Comparison of ENCODE assay signal across 8 cellular contexts in genomic region chr12:38906482-38907170, GRCh38. TPM values are rescaled to one million over a fixed set of nuclear protein-coding genes. Genes with fewer than 3 reads are reported as not detected.
DNase-seq lines count a peak whose midpoint lies in the region; ATAC-seq and TF ChIP-seq lines count a peak whose summit lies in the region.

No MANE protein-coding gene starts in this region.

- peak overlapping the region; percentile 94 for H3K4me3 Mint-ChIP-seq in endothelial cell (ENCODE audit: unreplicated experiment)
- peak overlapping the region; percentile 93 for H3K4me3 Mint-ChIP-seq in mesothelial cell of epicardium

- DNase-seq in AG09309 (ENCODE audit: low read depth) (peak; percentile 48), NCI-H774 (lab: John Stamatoyannopoulos, UW) (peak; percentile 87), endothelial cell (ENCODE audit: low spot score) (peak; percentile 95), mesothelial cell of epicardium (ENCODE audit: low spot score in 2 of 2, unreplicated experiment in 2 of 2) (peak; percentile 71 to 91)
- DNase-seq in activated CD8-positive, alpha-beta memory T cell treated with anti-CD3 and anti-CD28 coated beads for 48 hours (ENCODE audit: low read depth in 2 of 3, low spot score in 2 of 3) = peak in 2 of 3 experiments; percentile 30 to 36
- peak; percentile 34 for DNase-seq in stimulated activated CD8-positive, alpha-beta memory T cell treated with anti-CD3 and anti-CD28 coated beads, Interleukin-15, amount 100 ng/mL, for 1 hour (ENCODE audit: low read depth)

- H3K36me3 Mint-ChIP-seq in endothelial cell (ENCODE audit: low read depth, unreplicated experiment) = peaks cover 9% of the 10 kb centered on the region
- H3K36me3 Mint-ChIP-seq in mesothelial cell of epicardium = no peaks in the 10 kb centered on the region

- peak; percentile 98 for TF ChIP-seq CTCF in AG09309 (IDR thresholded peaks at IDR 0.05; ENCODE audit: control insufficient read depth, insufficient read depth, low read depth, low read length, missing control alignments)
- peak; percentile 77 for TF ChIP-seq CTCF in endothelial cell (IDR thresholded peaks at IDR 0.05; ENCODE audit: unreplicated experiment)
- TF ChIP-seq CTCF in mesothelial cell of epicardium (IDR thresholded peaks at IDR 0.05; ENCODE audit: unreplicated experiment) = peak; percentile 69

- H3K27me3 Mint-ChIP-seq in endothelial cell (ENCODE audit: unreplicated experiment) (peaks cover 14% of the 10 kb centered on the region), mesothelial cell of epicardium (ENCODE audit: low read depth) (no peaks in the 10 kb centered on the region)

- H3K4me1 Mint-ChIP-seq in endothelial cell (ENCODE audit: unreplicated experiment) (peaks cover 22% of the 10 kb centered on the region), mesothelial cell of epicardium (peaks cover 31% of the 10 kb centered on the region)

- peak overlapping the region; percentile 94 for H3K27ac Mint-ChIP-seq in endothelial cell (ENCODE audit: unreplicated experiment)
- peak overlapping the region; percentile 82 for H3K27ac Mint-ChIP-seq in mesothelial cell of epicardium

- ATAC-seq in GM18867 (IDR thresholded peaks at IDR 0.05; ENCODE audit: unreplicated experiment) (peak; percentile 59), HG03066 (IDR thresholded peaks at IDR 0.05; ENCODE audit: low read depth, unreplicated experiment) (peak; percentile 50)

- H3K4me3 ChIP-seq in AG09309 (ENCODE audit: control insufficient read depth, low read depth, low read length) = peak overlapping the region; percentile 70

- H3K9me3 Mint-ChIP-seq in endothelial cell (ENCODE audit: unreplicated experiment) (peaks cover 3% of the 10 kb centered on the region), mesothelial cell of epicardium (no peaks in the 10 kb centered on the region)

RNA-seq across cellular contexts. Expression of gene CPNE8, which starts 1.2 kb away (rescaled TPM):
- total RNA-seq in endothelial cell (ENCODE audit: unreplicated experiment) (10.8 TPM), mesothelial cell of epicardium (5.6 to 8.8 TPM (median 8.1 TPM) in 3 replicates)

Comparison
In these comparisons a context has a peak if more than half of its experiments do, and no peak if none do; other contexts are left out.
1. Peak in every context shown above with its lines: DNase-seq, ATAC-seq and H3K4me3 ChIP-seq.
2. DNase-seq: peak in every context shown above with its lines; median percentile 95 in endothelial cell; 87 in NCI-H774; 81 in mesothelial cell of epicardium; 48 in AG09309; 34 in stimulated activated CD8-positive, alpha-beta memory T cell treated with anti-CD3 and anti-CD28 coated beads, Interleukin-15, amount 100 ng/mL, for 1 hour; 33 in activated CD8-positive, alpha-beta memory T cell treated with anti-CD3 and anti-CD28 coated beads for 48 hours.